ENCODE assay signal across 33 cellular contexts in genomic region chr3:149421764-149422163, GRCh38. TPM values are rescaled to one million over a fixed set of nuclear protein-coding genes. Genes with fewer than 3 reads are reported as not detected.
"Had no signal": no experiment of that assay in that cellular context is flagged by ENCODE, and none has a peak within 500 bp of the region (broad histone marks: within the 10 kb centered on the region; RNA-seq: fewer than 3 reads in every experiment).

No MANE protein-coding gene starts in this region.

- DNase-seq: activated B cell treated with CpG ODN at 0.5 μM for 24 hours; activated CD4-positive, alpha-beta T cell treated with anti-CD3 and anti-CD28 coated beads for 48 hours; activated CD4-positive, alpha-beta T cell treated with anti-CD3 and anti-CD28 coated beads, Interleukin-2, amount 50 U/mL, for 1 hour; activated CD4-positive, alpha-beta T cell treated with anti-CD3 and anti-CD28 coated beads, Interleukin-2, amount 50 U/mL, for 48 hours; activated CD8-positive, alpha-beta memory T cell treated with anti-CD3 and anti-CD28 coated beads for 24 hours; activated CD8-positive, alpha-beta T cell treated with anti-CD3 and anti-CD28 coated beads for 36 hours; activated effector memory CD4-positive, alpha-beta T cell treated with Interleukin-2 at 50 U/mL for 16 hours; activated gamma-delta T cell treated with Interleukin-2 at 50 U/mL for 16 hours; activated naive CD4-positive, alpha-beta T cell treated with anti-CD3 and anti-CD28 coated beads, Interleukin-2, amount 50 U/mL, for 16 hours; activated naive CD4-positive, alpha-beta T cell treated with Interleukin-2 at 50 U/mL for 16 hours; activated T-cell treated with anti-CD3 and anti-CD28 coated beads, Interleukin-2, amount 50 U/mL, for 4 hours; amygdala; aorta; body of pancreas; caudate nucleus; cortex of kidney; dermis blood vessel endothelial cell; effector CD4-positive, alpha-beta T cell; effector memory CD8-positive, alpha-beta T cell; esophagus squamous epithelium; foreskin melanocyte; T-helper 1 cell; T-helper 17 cell; T1000; WERI-Rb-1 had no signal

- H3K27ac Mint-ChIP-seq: activated B cell treated with CpG ODN at 0.5 μM for 24 hours; activated CD8-positive, alpha-beta T cell treated with anti-CD3 and anti-CD28 coated beads for 36 hours; activated naive CD8-positive, alpha-beta T cell; activated T-helper 17 cell treated with anti-CD3 and anti-CD28 coated beads, Interleukin-2, amount 50 U/mL, for 72 hours; effector memory CD8-positive, alpha-beta T cell; T-helper 17 cell; T-helper 2 cell treated with Interferon-gamma antibody and Interleukin-4, amounts not matched to agents 5 μg/mL and 100 μg/mL, for 36 hours had no signal

- H3K36me3 ChIP-seq: esophagus squamous epithelium, gastroesophageal sphincter, WERI-Rb-1 had no signal

- H3K36me3 Mint-ChIP-seq: activated naive CD8-positive, alpha-beta T cell had no signal

- H3K9me3 ChIP-seq: body of pancreas, esophagus squamous epithelium, gastroesophageal sphincter had no signal

- H3K4me3 Mint-ChIP-seq: activated B cell treated with CpG ODN at 0.5 μM for 24 hours; activated CD8-positive, alpha-beta T cell treated with anti-CD3 and anti-CD28 coated beads for 36 hours; activated naive CD8-positive, alpha-beta T cell; activated T-cell treated with anti-CD3 and anti-CD28 coated beads, Interleukin-2, amount 50 U/mL, for 4 hours; activated T-helper 17 cell treated with anti-CD3 and anti-CD28 coated beads, Interleukin-2, amount 50 U/mL, for 72 hours; effector memory CD8-positive, alpha-beta T cell; T-helper 17 cell; T-helper 2 cell treated with Interferon-gamma antibody and Interleukin-4, amounts not matched to agents 5 μg/mL and 100 μg/mL, for 36 hours had no signal

- H3K9me3 Mint-ChIP-seq: activated B cell treated with CpG ODN at 0.5 μM for 24 hours; activated CD8-positive, alpha-beta T cell treated with anti-CD3 and anti-CD28 coated beads for 36 hours; activated T-cell treated with anti-CD3 and anti-CD28 coated beads, Interleukin-2, amount 50 U/mL, for 4 hours; activated T-helper 17 cell treated with anti-CD3 and anti-CD28 coated beads, Interleukin-2, amount 50 U/mL, for 72 hours; effector memory CD8-positive, alpha-beta T cell; T-helper 2 cell treated with Interferon-gamma antibody and Interleukin-4, amounts not matched to agents 5 μg/mL and 100 μg/mL, for 36 hours had no signal

- H3K27ac ChIP-seq: body of pancreas, epithelial cell of prostate, esophagus squamous epithelium, gastroesophageal sphincter, WERI-Rb-1 had no signal

- H3K4me1 Mint-ChIP-seq: activated T-helper 17 cell treated with anti-CD3 and anti-CD28 coated beads, Interleukin-2, amount 50 U/mL, for 72 hours; T-helper 17 cell had no signal

- ATAC-seq: activated CD4-positive, CD25-positive, alpha-beta regulatory T cell treated with anti-CD3 and anti-CD28 coated beads, Interleukin-2, amount 50 U/mL, for 24 hours; activated CD8-positive, alpha-beta T cell treated with anti-CD3 and anti-CD28 coated beads for 36 hours; activated T-cell treated with anti-CD3 and anti-CD28 coated beads, Interleukin-2, amount 50 U/mL, for 4 hours; activated T-helper 17 cell treated with anti-CD3 and anti-CD28 coated beads, Interleukin-2, amount 50 U/mL, for 72 hours; body of pancreas; effector memory CD8-positive, alpha-beta T cell; gastroesophageal sphincter; T-helper 17 cell had no signal

- H3K27me3 ChIP-seq: body of pancreas, esophagus squamous epithelium, gastroesophageal sphincter had no signal

- H3K4me3 ChIP-seq: body of pancreas, esophagus squamous epithelium, gastroesophageal sphincter had no signal

- H3K4me1 ChIP-seq: esophagus squamous epithelium, gastroesophageal sphincter had no signal

- H3K27me3 Mint-ChIP-seq: activated CD8-positive, alpha-beta T cell treated with anti-CD3 and anti-CD28 coated beads for 36 hours; activated naive CD8-positive, alpha-beta T cell had no signal

RNA-seq across cellular contexts. Expression of gene TM4SF1, which starts 44.3 kb away (rescaled TPM):
- total RNA-seq: activated B cell treated with CpG ODN at 0.5 μM for 24 hours; activated CD8-positive, alpha-beta T cell treated with anti-CD3 and anti-CD28 coated beads for 36 hours had no signal

RNA-seq across cellular contexts. Expression of gene TM4SF4, which starts 52.7 kb away (rescaled TPM):
- total RNA-seq: activated B cell treated with CpG ODN at 0.5 μM for 24 hours; activated CD8-positive, alpha-beta T cell treated with anti-CD3 and anti-CD28 coated beads for 36 hours; activated T-helper 17 cell treated with anti-CD3 and anti-CD28 coated beads, Interleukin-2, amount 50 U/mL, for 72 hours; aorta; chondrocyte; dermis blood vessel endothelial cell; esophagus squamous epithelium; glomerular endothelial cell; T-helper 17 cell had no signal
